Comparison of ENCODE assay signal across 9 cellular contexts in genomic region chr4:304987-305680, GRCh38. TPM values are rescaled to one million over a fixed set of nuclear protein-coding genes. Genes with fewer than 3 reads are reported as not detected.
DNase-seq lines count a peak whose midpoint lies in the region; ATAC-seq, FAIRE-seq and TF ChIP-seq lines count a peak whose summit lies in the region.
"Had no signal": no experiment of that assay in that cellular context is flagged by ENCODE, and none has a peak within 500 bp of the region (broad histone marks: within the 10 kb centered on the region; RNA-seq: fewer than 3 reads in every experiment).

Gene ZNF732 (minus strand): TSS chr4:305474. CDS start chr4:305310, 164 bp downstream.

- FAIRE-seq in frontal cortex (lab: Jason Lieb, UNC): no peak

- H3K27me3 ChIP-seq in BJ (ENCODE audit: control insufficient read depth, insufficient read depth, low read length): no peaks in the 10 kb centered on the region
- no peaks in the 10 kb centered on the region for H3K27me3 ChIP-seq in PC-9 (ENCODE audit: insufficient read depth, low read depth)

- no peaks in the 10 kb centered on the region for H3K9me3 ChIP-seq in PC-9 (ENCODE audit: insufficient read depth, low read depth)

- no peaks in the 10 kb centered on the region for H3K4me1 ChIP-seq in PC-9 (replicated peaks; ENCODE audit: insufficient read depth)

- POLR2A ChIA-PET in BJ (lab: Charles Lee) (no interaction called here), PC-9 (lab: Charles Lee; ENCODE audit: unreplicated experiment) (interaction anchor here (0.5 kb wide), 1 partner anchor 181 kb away, joined by 3 read pairs; the partner anchor contains the start of gene ZNF718)

- no peaks in the 10 kb centered on the region for H3F3A ChIP-seq in PC-9 (ENCODE audit: insufficient read depth, low read depth)

- peak within 1 kb of the TSS; percentile 46; the same call in 1 of the 2 replicates for H3K4me2 ChIP-seq in PC-9

- H3K4me3 ChIP-seq in BJ (ENCODE audit: low read depth, low read length) (peak within 1 kb of the TSS; percentile 53), PC-9 (peak within 1 kb of the TSS; percentile 41; the same call in 1 of the 2 replicates)
- H3K4me3 ChIP-seq: SK-N-MC had no signal

- H3K27ac ChIP-seq in PC-9: no peak within 1 kb of the TSS
- H3K27ac ChIP-seq: SK-N-MC had no signal

- no peak for ATAC-seq in GM21367 (IDR thresholded peaks at IDR 0.05; ENCODE audit: unreplicated experiment)
- ATAC-seq in GM18502 (IDR thresholded peaks at IDR 0.05; ENCODE audit: poor library complexity, unreplicated experiment): no peak

- DNase-seq in BJ (ENCODE audit: low read depth) (peak; percentile 9), PC-9 (peak in 1 of 2 experiments; percentile 60), frontal cortex (ENCODE audit: low spot score in 2 of 2) (peak; percentile 12 to 54), occipital lobe (lab: John Stamatoyannopoulos, UW) (peak; percentile 21)
- no peak for DNase-seq in activated CD8-positive, alpha-beta memory T cell treated with anti-CD3 and anti-CD28 coated beads, Interleukin-2, amount 50 U/mL, for 4 hours
- no peak for DNase-seq in stimulated activated naive CD4-positive, alpha-beta T cell (lab: John Stamatoyannopoulos, UW)

- H4K20me1 ChIP-seq in PC-9 (ENCODE audit: insufficient read depth): no peaks in the 10 kb centered on the region

- H3K9me2 ChIP-seq in PC-9 (ENCODE audit: insufficient read depth): no peaks in the 10 kb centered on the region

- no peaks in the 10 kb centered on the region for H3K79me2 ChIP-seq in PC-9 (ENCODE audit: low read depth)

- BruUV-seq in PC-9 (replicated peaks; lab: Mats Ljungman, UMichigan): no TSS peak

- H3K36me3 ChIP-seq in BJ (ENCODE audit: control insufficient read depth, insufficient read depth, low read length) (no peaks in the 10 kb centered on the region), PC-9 (ENCODE audit: low read depth) (no peaks in the 10 kb centered on the region)

- H2AFZ ChIP-seq in PC-9: 0 out of 2 replicates have a peak within 1 kb of the TSS, but pooled peaks have one; percentile 39

- CTCF ChIA-PET in BJ (lab: Yijun Ruan, JAX) (interaction anchor here (1.0 kb wide), 1 partner anchor 12 kb away, joined by 3 read pairs; no protein-coding TSS in a partner anchor), PC-9 (lab: Charles Lee) (no interaction called here)

- intact Hi-C loops in PC-9 (cut with micrococcal nuclease; ENCODE audit: unreplicated experiment): no loop called here

- TF ChIP-seq CTCF in BJ (IDR thresholded peaks at IDR 0.05; ENCODE audit: insufficient read depth, low read depth, low read length) (no peak), PC-9 (conservative IDR thresholded peaks at IDR 0.05) (no peak)

RNA-seq across cellular contexts. Expression of gene ZNF732, which starts in this region (rescaled TPM):
- polyA plus RNA-seq in BJ (2011; rRNA removed): 0.04 TPM in 1 of 2 replicates, not detected in the other
- polyA minus RNA-seq in BJ (2011; rRNA and poly(A)+ RNA removed): 0.14 and 0.21 TPM in 2 replicates
- total RNA-seq in PC-9 (2021) (not detected in 2 replicates), frontal cortex (0.82 TPM), occipital lobe (1.4 TPM)

Comparison
In these comparisons a context has a peak if more than half of its experiments do, and no peak if none do; other contexts are left out.
1. Peak in DNase-seq and H3K4me3 ChIP-seq in BJ; RNA of the gene not detected or under 1 TPM.
2. Peak in DNase-seq in frontal cortex; RNA of the gene not detected or under 1 TPM.